ENCODE assay signal across 20 cellular contexts in genomic region chr16:50490828-50491227, GRCh38. TPM values are rescaled to one million over a fixed set of nuclear protein-coding genes. Genes with fewer than 3 reads are reported as not detected.
DNase-seq lines count a peak whose midpoint lies in the region; ATAC-seq, FAIRE-seq and TF ChIP-seq lines count a peak whose summit lies in the region.
"Had no signal": no experiment of that assay in that cellular context is flagged by ENCODE, and none has a peak within 500 bp of the region (broad histone marks: within the 10 kb centered on the region; RNA-seq: fewer than 3 reads in every experiment).

No MANE protein-coding gene starts in this region.

- H3K9me3 Mint-ChIP-seq in H9 = no peaks in the 10 kb centered on the region; a peak in 5 of 5 replicates
- peaks cover 7% of the 10 kb centered on the region for H3K9me3 Mint-ChIP-seq in endodermal cell

- no peak for TF ChIP-seq RAD21 in A549 (conservative IDR thresholded peaks at IDR 0.05 in 1 of 2, IDR thresholded peaks at IDR 0.05 in 1 of 2)

- CTCF ChIA-PET in A549 (lab: Yijun Ruan, JAX) = no interaction called here

- no peak overlapping the region for H3K9ac ChIP-seq in H9 (ENCODE audit: extremely low read depth, insufficient read length, low read length)
- H3K9ac ChIP-seq in endodermal cell (ENCODE audit: extremely low read depth, low read length, poor library complexity, severe bottlenecking) = no peak overlapping the region
- H3K9ac ChIP-seq: BLaER1 had no signal

- H3K23ac ChIP-seq in H9 (ENCODE audit: insufficient read length, low read depth, low read length) = no peak overlapping the region

- no peak for TF ChIP-seq CTCF in A549 (IDR thresholded peaks at IDR 0.05)
- peak; percentile 39 for TF ChIP-seq CTCF in H9 (conservative IDR thresholded peaks at IDR 0.05)
- peak; percentile 36 for TF ChIP-seq CTCF in endodermal cell (conservative IDR thresholded peaks at IDR 0.05)

- H3K4me1 Mint-ChIP-seq in H9 (peaks cover 7 to 8% of the 10 kb centered on the region in 2 experiments), endodermal cell (no peaks in the 10 kb centered on the region)
- H3K4me1 Mint-ChIP-seq: CD14-positive monocyte; CD4-positive, alpha-beta memory T cell had no signal

- H3K4me3 ChIP-seq in A549 (no peak overlapping the region), endodermal cell (ENCODE audit: low read length) (no peak overlapping the region)
- H3K4me3 ChIP-seq: BLaER1, GM12878 had no signal

- no peak overlapping the region for H2BK5ac ChIP-seq in H9 (ENCODE audit: insufficient read length, low read length)

- H3K36me3 Mint-ChIP-seq in H9 (ENCODE audit: insufficient read depth in 1 of 3, low read depth in 3 of 3) = 0 out of 7 replicates have a peak, but pooled peaks cover 0 to 2% (median 0%) of the 10 kb centered on the region in 3 experiments
- H3K36me3 Mint-ChIP-seq in endodermal cell (ENCODE audit: low read depth) = no peaks in the 10 kb centered on the region
- H3K36me3 Mint-ChIP-seq: CD14-positive monocyte; CD4-positive, alpha-beta memory T cell; IgD-negative memory B cell had no signal

- POLR2A ChIA-PET in A549 (lab: Yijun Ruan, JAX) = no interaction called here

- H2AFZ ChIP-seq in H9 (ENCODE audit: low read length) = no peak overlapping the region

- H4K8ac ChIP-seq in H9 (replicated peaks; ENCODE audit: insufficient read length, low read depth, low read length) = no peak overlapping the region

- no peak for TF ChIP-seq POLR2A in A549 (IDR thresholded peaks at IDR 0.05; ENCODE audit: low read length)

- peaks cover 10% of the 10 kb centered on the region for H3K27me3 Mint-ChIP-seq in H9 (ENCODE audit: low read depth)
- H3K27me3 Mint-ChIP-seq in endodermal cell (ENCODE audit: insufficient read depth) = peaks cover 6% of the 10 kb centered on the region

- TF ChIP-seq EP300 in A549 (IDR thresholded peaks at IDR 0.05) = no peak

- H3K4me1 ChIP-seq in A549 (no peaks in the 10 kb centered on the region), H9 (ENCODE audit: insufficient read depth, low read length) (no peaks in the 10 kb centered on the region; the same call in 1 of the 2 replicates), endodermal cell (ENCODE audit: control insufficient read depth, insufficient read depth, low read length) (no peaks in the 10 kb centered on the region)
- H3K4me1 ChIP-seq: BLaER1 had no signal

- H3K14ac ChIP-seq in H9 (ENCODE audit: insufficient read depth, low read length) = no peak overlapping the region

- no peaks in the 10 kb centered on the region for H3K9me3 ChIP-seq in A549
- H3K9me3 ChIP-seq in H9 (ENCODE audit: control insufficient read depth, low read depth, low read length) = no peaks in the 10 kb centered on the region
- no peaks in the 10 kb centered on the region for H3K9me3 ChIP-seq in endodermal cell (ENCODE audit: control insufficient read depth, low read length)
- H3K9me3 ChIP-seq: BLaER1 had no signal

- no peak overlapping the region for H3K4ac ChIP-seq in H9 (ENCODE audit: low read depth, low read length)

- no peak for FAIRE-seq in A549 (lab: Jason Lieb, UNC)
- FAIRE-seq: A204.1, GM12878, HTR-8/SVneo had no signal

- H3K79me2 ChIP-seq in H9 (ENCODE audit: insufficient read depth, low read length) = no peaks in the 10 kb centered on the region

- H2BK120ac ChIP-seq in H9 (ENCODE audit: low read depth, low read length, poor library complexity, severe bottlenecking) = no peak overlapping the region

- H3K27me3 ChIP-seq in H9 (ENCODE audit: insufficient read depth, low read length) (no peaks in the 10 kb centered on the region), endodermal cell (ENCODE audit: control insufficient read depth, insufficient read depth, low read length, poor library complexity, severe bottlenecking) (no peaks in the 10 kb centered on the region)
- H3K27me3 ChIP-seq: BLaER1 had no signal

- DNase-seq in A549 (ENCODE audit: low read depth in 1 of 2, low spot score in 1 of 2) = no peak
- DNase-seq in AG20443 (ENCODE audit: low spot score) = peak; percentile 0
- DNase-seq in H9 = no peak
- DNase-seq in endodermal cell = peak; percentile 29
- DNase-seq in activated CD8-positive, alpha-beta memory T cell treated with anti-CD3 and anti-CD28 coated beads, Interleukin-2, amount 50 U/mL, for 48 hours = no peak
- DNase-seq in SW480 (ENCODE audit: low spot score) = no peak
- DNase-seq: CD4-positive, alpha-beta memory T cell; DMS153; DMS79; GDM1; HCEC 1CT; KG1 had no signal

- no peak overlapping the region for H2BK15ac ChIP-seq in H9 (ENCODE audit: low read depth, low read length)

- H4K5ac ChIP-seq in H9 (ENCODE audit: insufficient read length, low read depth, low read length) = no peak overlapping the region

- H3K79me1 ChIP-seq in H9 (ENCODE audit: insufficient read depth, low read depth, low read length, poor library complexity, severe bottlenecking) = no peaks in the 10 kb centered on the region

- H3K23me2 ChIP-seq in H9 (ENCODE audit: insufficient read length, low read depth, low read length, poor library complexity, severe bottlenecking) = no peaks in the 10 kb centered on the region

- H4K20me1 ChIP-seq in H9 (ENCODE audit: control insufficient read depth, insufficient read depth, insufficient read length) = no peaks in the 10 kb centered on the region
- H4K20me1 ChIP-seq: BLaER1 had no signal

- H3K56ac ChIP-seq in H9 (ENCODE audit: insufficient read length, low read depth, low read length) = no peak overlapping the region

- 26% methylated on average over 2 of the region's 2 CpGs for WGBS in A549 (ENCODE audit: missing lambda C conversion rate)
- WGBS in H9 (ENCODE audit: extremely low coverage, insufficient read length, low lambda C conversion rate) = 100% methylated on average over 2 of the region's 2 CpGs
- 94 to 100% methylated on average over 1 to 2 of the region's 2 CpGs for WGBS in endodermal cell (ENCODE audit: insufficient coverage in 1 of 2, insufficient read length in 1 of 2), 2 experiments

- H3K36me3 ChIP-seq in endodermal cell (ENCODE audit: control insufficient read depth, insufficient read depth, low read length) = no peaks in the 10 kb centered on the region
- H3K36me3 ChIP-seq: BLaER1 had no signal

- H3T11ph ChIP-seq in H9 (ENCODE audit: low read length) = no peak overlapping the region

- no peak overlapping the region for H3K18ac ChIP-seq in H9 (ENCODE audit: insufficient read length, low read depth, low read length)

- ATAC-seq in A549 (no peak), HG03139 (IDR thresholded peaks at IDR 0.05; ENCODE audit: unreplicated experiment) (no peak), HG02798 (IDR thresholded peaks at IDR 0.05; ENCODE audit: poor library complexity, unreplicated experiment) (no peak)
- ATAC-seq: GM12878 had no signal

- no peak overlapping the region for H2BK12ac ChIP-seq in H9 (ENCODE audit: insufficient read length, low read depth, low read length)

- H3K4me2 ChIP-seq in A549 (no peak overlapping the region), H9 (ENCODE audit: insufficient read depth, insufficient read length, low read length) (no peak overlapping the region)
- H3K4me2 ChIP-seq: BLaER1 had no signal

- no peak overlapping the region for H2BK20ac ChIP-seq in H9 (ENCODE audit: low read depth, low read length, poor library complexity, severe bottlenecking)

- H3K27ac ChIP-seq in A549 (no peak overlapping the region), H9 (ENCODE audit: insufficient read length, low read depth, low read length) (no peak overlapping the region), endodermal cell (ENCODE audit: low read depth, low read length) (no peak overlapping the region)
- H3K27ac ChIP-seq: BLaER1 had no signal

- H2AK5ac ChIP-seq in H9 (ENCODE audit: insufficient read length, low read length) = no peak overlapping the region

- H3K27ac Mint-ChIP-seq in H9 (no peak overlapping the region), endodermal cell (no peak overlapping the region)
- H3K27ac Mint-ChIP-seq: CD14-positive monocyte; CD4-positive, alpha-beta memory T cell; IgD-negative memory B cell had no signal

- H3K4me3 Mint-ChIP-seq in H9 (no peak overlapping the region), endodermal cell (no peak overlapping the region)
- H3K4me3 Mint-ChIP-seq: CD14-positive monocyte; CD4-positive, alpha-beta memory T cell; IgD-negative memory B cell had no signal

- no peak overlapping the region for H4K91ac ChIP-seq in H9 (ENCODE audit: insufficient read length, low read depth, low read length)

TF ChIP-seq in A549, 52 proteins besides CTCF, POLR2A, EP300 and RAD21:
- TF ChIP-seq HDAC2 (IDR thresholded peaks at IDR 0.05) = no peak
- TF ChIP-seq EHMT2 (IDR thresholded peaks at IDR 0.05; ENCODE audit: low read depth) = no peak
- no peak for TF ChIP-seq HOXB5 (CRISPR knock-in tag; IDR thresholded peaks at IDR 0.05)
- peak; percentile 78 for TF ChIP-seq RFX5 (IDR thresholded peaks at IDR 0.05)

RNA-seq across cellular contexts. Expression of gene NKD1, which starts 57.4 kb away (rescaled TPM):
- polyA plus RNA-seq in A549 (2011; rRNA removed) = 0.10 and 0.17 TPM in 2 replicates
- polyA plus RNA-seq in A549 (2012; cell fraction: cytosol; rRNA removed) = 0.08 and 0.10 TPM in 2 replicates
- polyA plus RNA-seq in A549 (2012; cell fraction: nucleus; rRNA removed) = 0.34 and 0.47 TPM in 2 replicates
- polyA plus RNA-seq in A549 (2017; fragmentation: RNase III; extraction: RNeasy Plus Mini Kit Qiagen cat#74134 plus additional on column Dnase treatment) = 0.15 to 0.22 TPM (median 0.19 TPM) in 3 replicates
- 0.15 and 0.21 TPM in 2 replicates for polyA minus RNA-seq in A549 (2011; rRNA and poly(A)+ RNA removed)
- 1.9 and 3.7 TPM in 2 replicates for total RNA-seq in H9 (2021)
- 1 to 10 TPM; 7.0 to 9.5 TPM for total RNA-seq in endodermal cell
- polyA plus RNA-seq in endodermal cell (2013, experiment 1 of 2) = 32.4 TPM
- 20.2 TPM for polyA plus RNA-seq in endodermal cell (2013, experiment 2 of 2)
- polyA plus RNA-seq: CD14-positive monocyte, IgD-negative memory B cell had no signal

Comparison
In these comparisons a context has a peak if more than half of its experiments do, and no peak if none do; other contexts are left out.
1. DNase-seq: peak in AG20443 (single experiment) and endodermal cell (single experiment); none in A549 (0 of 2), H9 (single experiment), activated CD8-positive, alpha-beta memory T cell treated with anti-CD3 and anti-CD28 coated beads, Interleukin-2, amount 50 U/mL, for 48 hours (single experiment) and SW480 (single experiment).